ENCODE assay signal across 10 cellular contexts in genomic region chr2:218276986-218277755, GRCh38. TPM values are rescaled to one million over a fixed set of nuclear protein-coding genes. Genes with fewer than 3 reads are reported as not detected.
A peak's percentile ranks its signal among the peaks of the same experiment; 100 is the strongest.
DNase-seq lines count a peak whose midpoint lies in the region; ATAC-seq lines count a peak whose summit lies in the region.
"Had no signal": no experiment of that assay in that cellular context is flagged by ENCODE, and none has a peak within 500 bp of the region (broad histone marks: within the 10 kb centered on the region; RNA-seq: fewer than 3 reads in every experiment).

No MANE protein-coding gene starts in this region.

- no peak overlapping the region for H2BK120ac ChIP-seq in mesenchymal stem cell (ENCODE audit: low read depth, low read length)

- H2BK15ac ChIP-seq in mesenchymal stem cell (ENCODE audit: low read depth, poor library complexity, severe bottlenecking): no peak overlapping the region

- WGBS in mesenchymal stem cell: 92% methylated on average over 10 of the region's 12 CpGs

- DNase-seq in stimulated activated naive CD8-positive, alpha-beta T cell treated with anti-CD3 and anti-CD28 coated beads, Interleukin-15, amount 100 ng/mL, for 72 hours: no peak
- DNase-seq in adipocyte (ENCODE audit: low read depth) (no peak), mesenchymal stem cell (no peak), globus pallidus (ENCODE audit: low spot score) (no peak), substantia nigra (lab: John Stamatoyannopoulos, UW) (no peak)
- DNase-seq: NCI-H1436 treated with DMSO at 0.1 percent for 48 hours; NK-92 treated with Interleukin-12 subunit alpha and Interleukin-12 subunit beta, amount 100 ng/mL, for 24 hours had no signal

- H4K8ac ChIP-seq in mesenchymal stem cell (ENCODE audit: low read length): no peak overlapping the region

- H3K36me3 ChIP-seq in adipocyte (ENCODE audit: control insufficient read depth, insufficient read depth, low read length, severe bottlenecking) (peaks cover 81% of the 10 kb centered on the region), mesenchymal stem cell (ENCODE audit: control insufficient read depth in 1 of 2, insufficient read depth in 2 of 2, low read depth in 1 of 2, low read length in 2 of 2) (peaks cover 81 to 86% of the 10 kb centered on the region in 2 experiments)

- H3K27me3 ChIP-seq in adipocyte (replicated peaks; ENCODE audit: control insufficient read depth, insufficient read depth, low read length) (no peaks in the 10 kb centered on the region), mesenchymal stem cell (ENCODE audit: control insufficient read depth in 1 of 2, insufficient read depth in 1 of 2, low read length in 2 of 2) (no peaks in the 10 kb centered on the region)

- H3K23ac ChIP-seq in mesenchymal stem cell (ENCODE audit: low read length in 2 of 2): no peak overlapping the region

- H3K4ac ChIP-seq in mesenchymal stem cell (ENCODE audit: low read depth in 1 of 2, low read length in 2 of 2): no peak overlapping the region

- H3K18ac ChIP-seq in mesenchymal stem cell (ENCODE audit: low read depth in 1 of 2, low read length in 2 of 2): no peak overlapping the region

- H3K9me3 ChIP-seq in adipocyte (ENCODE audit: control insufficient read depth, low read length) (no peaks in the 10 kb centered on the region), mesenchymal stem cell (ENCODE audit: control insufficient read depth, low read length) (no peaks in the 10 kb centered on the region)

- H3K9me3 Mint-ChIP-seq in stimulated activated naive CD8-positive, alpha-beta T cell treated with anti-CD3 and anti-CD28 coated beads, Interleukin-15, Interleukin-2, amounts not matched to agents 100 ng/mL and 50 ng/mL, for 24 hours: no peaks in the 10 kb centered on the region
- no peaks in the 10 kb centered on the region for H3K9me3 Mint-ChIP-seq in stimulated activated naive CD8-positive, alpha-beta T cell treated with anti-CD3 and anti-CD28 coated beads, Interleukin-15, amount 100 ng/mL, for 72 hours

- no peak overlapping the region for H2AK5ac ChIP-seq in mesenchymal stem cell (ENCODE audit: low read length, severe bottlenecking)

- H3K79me1 ChIP-seq in mesenchymal stem cell (replicated peaks; ENCODE audit: low read length, poor library complexity, severe bottlenecking): peaks cover 60% of the 10 kb centered on the region

- H3K4me3 Mint-ChIP-seq in stimulated activated naive CD8-positive, alpha-beta T cell treated with anti-CD3 and anti-CD28 coated beads, Interleukin-15, Interleukin-2, amounts not matched to agents 100 ng/mL and 50 ng/mL, for 24 hours: no peak overlapping the region
- no peak overlapping the region for H3K4me3 Mint-ChIP-seq in stimulated activated naive CD8-positive, alpha-beta T cell treated with anti-CD3 and anti-CD28 coated beads, Interleukin-15, amount 100 ng/mL, for 72 hours

- no peak overlapping the region for H2BK5ac ChIP-seq in mesenchymal stem cell (ENCODE audit: low read depth, low read length, poor library complexity, severe bottlenecking)

- H3K4me1 Mint-ChIP-seq in stimulated activated naive CD8-positive, alpha-beta T cell treated with anti-CD3 and anti-CD28 coated beads, Interleukin-15, Interleukin-2, amounts not matched to agents 100 ng/mL and 50 ng/mL, for 24 hours (ENCODE audit: low read depth): peaks cover 14% of the 10 kb centered on the region
- H3K4me1 Mint-ChIP-seq in stimulated activated naive CD8-positive, alpha-beta T cell treated with anti-CD3 and anti-CD28 coated beads, Interleukin-15, amount 100 ng/mL, for 72 hours: peaks cover 34% of the 10 kb centered on the region

- H3K9ac ChIP-seq in adipocyte (ENCODE audit: low read length) (peak overlapping the region; percentile 10), mesenchymal stem cell (ENCODE audit: low read length) (peak overlapping the region; percentile 19)

- no peak overlapping the region for H2BK12ac ChIP-seq in mesenchymal stem cell (ENCODE audit: low read length in 2 of 2)

- H3K27ac ChIP-seq in mesenchymal stem cell (ENCODE audit: low read length, poor library complexity, severe bottlenecking) (no peak overlapping the region), substantia nigra (ENCODE audit: low read depth, low read length, poor library complexity, severe bottlenecking) (no peak overlapping the region)

- no peaks in the 10 kb centered on the region for H3K27me3 Mint-ChIP-seq in stimulated activated naive CD8-positive, alpha-beta T cell treated with anti-CD3 and anti-CD28 coated beads, Interleukin-15, Interleukin-2, amounts not matched to agents 100 ng/mL and 50 ng/mL, for 24 hours
- no peaks in the 10 kb centered on the region for H3K27me3 Mint-ChIP-seq in stimulated activated naive CD8-positive, alpha-beta T cell treated with anti-CD3 and anti-CD28 coated beads, Interleukin-15, amount 100 ng/mL, for 72 hours

- H3K4me1 ChIP-seq in adipocyte (ENCODE audit: control insufficient read depth, insufficient read depth, low read length): peaks cover 39% of the 10 kb centered on the region
- H3K4me1 ChIP-seq in mesenchymal stem cell (ENCODE audit: control insufficient read depth, insufficient read depth, low read depth, low read length): peaks cover 20% of the 10 kb centered on the region

- H3K27ac Mint-ChIP-seq in stimulated activated naive CD8-positive, alpha-beta T cell treated with anti-CD3 and anti-CD28 coated beads, Interleukin-15, Interleukin-2, amounts not matched to agents 100 ng/mL and 50 ng/mL, for 24 hours: peak overlapping the region; percentile 26
- peak overlapping the region in 1 of 2 donors; percentile 73 for H3K27ac Mint-ChIP-seq in stimulated activated naive CD8-positive, alpha-beta T cell treated with anti-CD3 and anti-CD28 coated beads, Interleukin-15, amount 100 ng/mL, for 72 hours

- H4K91ac ChIP-seq in mesenchymal stem cell (ENCODE audit: low read length): no peak overlapping the region

- H3K4me3 ChIP-seq in adipocyte (ENCODE audit: low read length) (no peak overlapping the region), mesenchymal stem cell (ENCODE audit: insufficient read depth in 1 of 2, low read depth in 1 of 2, low read length in 2 of 2) (no peak overlapping the region)

- no peak overlapping the region for H3K4me2 ChIP-seq in mesenchymal stem cell (ENCODE audit: low read length, poor library complexity, severe bottlenecking)

- ATAC-seq in stimulated activated naive CD8-positive, alpha-beta T cell treated with anti-CD3 and anti-CD28 coated beads, Interleukin-15, amount 100 ng/mL, for 72 hours: no peak
- ATAC-seq in HG03097 (IDR thresholded peaks at IDR 0.05; ENCODE audit: low FRiP score, unreplicated experiment) (no peak), HG03196 (IDR thresholded peaks at IDR 0.05; ENCODE audit: unreplicated experiment) (no peak)

- H2AFZ ChIP-seq in mesenchymal stem cell (ENCODE audit: low read depth, low read length): no peak overlapping the region

- peaks cover 41% of the 10 kb centered on the region for H3K36me3 Mint-ChIP-seq in stimulated activated naive CD8-positive, alpha-beta T cell treated with anti-CD3 and anti-CD28 coated beads, Interleukin-15, Interleukin-2, amounts not matched to agents 100 ng/mL and 50 ng/mL, for 24 hours (ENCODE audit: low read depth)

- H3K14ac ChIP-seq in mesenchymal stem cell (ENCODE audit: low read length in 2 of 2): no peak overlapping the region

RNA-seq across cellular contexts. Expression of gene PNKD, which starts 6.9 kb away (rescaled TPM):
- 87.9 TPM for polyA plus RNA-seq in mesenchymal stem cell (2013, experiment 1 of 2)
- polyA plus RNA-seq in mesenchymal stem cell (2013, experiment 2 of 2): 88.5 TPM

RNA-seq across cellular contexts. Expression of gene AAMP, which starts 7.2 kb away (rescaled TPM):
- 44.9 TPM for polyA plus RNA-seq in mesenchymal stem cell (2013, experiment 1 of 2)
- polyA plus RNA-seq in mesenchymal stem cell (2013, experiment 2 of 2): 43.4 TPM

RNA-seq across cellular contexts. Expression of gene TMBIM1, which starts 15.1 kb away (rescaled TPM):
- polyA plus RNA-seq in mesenchymal stem cell (2013, experiment 1 of 2): 178 TPM
- 177 TPM for polyA plus RNA-seq in mesenchymal stem cell (2013, experiment 2 of 2)

RNA-seq across cellular contexts. Expression of gene GPBAR1, which starts 16.4 kb away (rescaled TPM):
- 5.1 TPM for polyA plus RNA-seq in mesenchymal stem cell (2013, experiment 1 of 2)
- 5.5 TPM for polyA plus RNA-seq in mesenchymal stem cell (2013, experiment 2 of 2)
